19 cellular contexts compared by ENCODE assay signal in genomic region chr19:31255863-31256600, GRCh38.
DNase-seq lines count a peak whose midpoint lies in the region; ATAC-seq and TF ChIP-seq lines count a peak whose summit lies in the region.
"Had no signal": no experiment of that assay in that cellular context is flagged by ENCODE, and none has a peak within 500 bp of the region (broad histone marks: within the 10 kb centered on the region; RNA-seq: fewer than 3 reads in every experiment).

No MANE protein-coding gene starts in this region.

- TF ChIP-seq CTCF in right atrium auricular region (IDR thresholded peaks at IDR 0.05): no peak

- H3K36me3 ChIP-seq in right atrium auricular region: no peaks in the 10 kb centered on the region

- ATAC-seq in GM21526 (IDR thresholded peaks at IDR 0.05; ENCODE audit: low FRiP score, unreplicated experiment): no peak
- ATAC-seq: T-cell had no signal

- no peaks in the 10 kb centered on the region for H3K9me3 ChIP-seq in right atrium auricular region
- H3K9me3 ChIP-seq: Caco-2, SK-N-SH had no signal

- H3K4me1 ChIP-seq in right atrium auricular region: peaks cover 0 to 10% of the 10 kb centered on the region in 2 donors
- H3K4me1 ChIP-seq: Caco-2 had no signal

- H3K27me3 ChIP-seq in right atrium auricular region: no peaks in the 10 kb centered on the region

- DNase-seq in right atrium auricular region (ENCODE audit: low spot score) (peak; percentile 28), cardiac septum (ENCODE audit: low spot score) (no peak), NCI-H69 (lab: John Stamatoyannopoulos, UW) (peak; percentile 2), mucosa of gallbladder (ENCODE audit: low spot score) (peak; percentile 1), ureter (ENCODE audit: low spot score) (peak; percentile 34), DMS 273 (lab: John Stamatoyannopoulos, UW; ENCODE audit: unreplicated experiment) (no peak), COLO668 (lab: John Stamatoyannopoulos, UW; ENCODE audit: unreplicated experiment) (no peak)
- DNase-seq: ACHN, Caco-2, DMS153, EL, KG1, NCI-H1417, NCI-H187, NCI-H774, SHP77, SK-N-SH, T-cell had no signal

- H3K27ac ChIP-seq in right atrium auricular region: no peak overlapping the region

- no peak overlapping the region for H3K4me3 ChIP-seq in right atrium auricular region

- intact Hi-C loops in cardiac septum (cut with DNase I): no loop called here

Comparison
In these comparisons a context has a peak if more than half of its experiments do, and no peak if none do; other contexts are left out.
1. DNase-seq: peak in right atrium auricular region (single experiment), NCI-H69 (single experiment), mucosa of gallbladder (single experiment) and ureter (single experiment); none in cardiac septum (single experiment), DMS 273 (single experiment) and COLO668 (single experiment).